In the genomic region with DNA sequence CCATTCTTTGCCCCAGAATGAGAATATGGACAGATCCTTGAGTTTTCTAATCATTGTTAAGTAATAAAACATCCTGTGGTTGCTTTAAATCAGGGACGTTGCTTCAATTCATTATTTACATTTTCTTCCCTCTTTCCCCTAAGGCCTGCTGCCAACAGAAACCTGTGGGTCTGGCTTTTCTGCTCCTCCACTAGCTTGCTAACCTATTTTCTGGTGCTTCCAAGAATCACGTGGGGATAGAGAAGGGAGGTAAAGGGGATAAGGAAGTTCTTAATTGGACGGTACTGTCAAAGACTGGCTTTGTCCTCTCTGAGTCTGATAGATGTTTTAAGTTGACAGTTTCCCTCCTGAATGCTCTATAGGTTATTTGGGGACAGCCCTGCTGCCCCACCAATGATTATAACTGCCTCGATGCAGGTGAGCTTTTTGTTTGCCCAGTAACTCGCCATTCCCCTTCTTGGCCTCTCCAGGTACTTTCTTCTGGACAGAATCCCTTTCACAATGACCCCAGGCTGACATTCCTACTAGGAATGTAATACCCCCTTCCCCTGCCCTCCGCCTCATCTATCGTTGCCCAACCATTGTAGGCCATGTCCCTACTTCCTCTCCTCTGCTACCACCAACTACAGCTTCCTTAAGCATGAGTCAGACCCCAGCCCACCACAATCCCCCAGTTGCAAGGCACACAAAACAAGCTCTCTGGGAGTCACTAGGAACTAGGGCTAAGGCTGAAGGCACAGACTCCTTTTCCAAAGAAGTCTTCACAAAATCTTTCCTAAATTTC, we compare ENCODE assay signal across 11 cellular contexts. TPM values are rescaled to one million over a fixed set of nuclear protein-coding genes. Genes with fewer than 3 reads are reported as not detected.
DNase-seq lines count a peak whose midpoint lies in the region; ATAC-seq and TF ChIP-seq lines count a peak whose summit lies in the region.
"Had no signal": no experiment of that assay in that cellular context is flagged by ENCODE, and none has a peak within 500 bp of the region (broad histone marks: within the 10 kb centered on the region; RNA-seq: fewer than 3 reads in every experiment).

No MANE protein-coding gene starts in this region.

- peaks cover 44% of the 10 kb centered on the region for H3K4me1 Mint-ChIP-seq in Caco-2 (ENCODE audit: low read depth, unreplicated experiment)

- no TSS peak for BruUV-seq in Caco-2 (replicated peaks; lab: Mats Ljungman, UMichigan)

- no peak for TF ChIP-seq EP300 in transverse colon (IDR thresholded peaks at IDR 0.05; ENCODE audit: low read depth)

- no peak overlapping the region for H2BK120ac ChIP-seq in mesendoderm (ENCODE audit: low read depth, low read length)

- no peak overlapping the region for H2BK15ac ChIP-seq in mesendoderm (replicated peaks; ENCODE audit: low read depth)

- H4K8ac ChIP-seq in mesendoderm (ENCODE audit: low read depth, low read length): no peak overlapping the region

- H3K27me3 ChIP-seq in Caco-2 (replicated peaks; ENCODE audit: control insufficient read depth, insufficient read depth, low read length) (no peaks in the 10 kb centered on the region), NT2/D1 (ENCODE audit: insufficient read depth, insufficient read length) (no peaks in the 10 kb centered on the region), breast epithelium (no peaks in the 10 kb centered on the region), mesendoderm (ENCODE audit: insufficient read depth, low read length, poor library complexity) (no peaks in the 10 kb centered on the region), transverse colon (no peaks in the 10 kb centered on the region)

- TF ChIP-seq POLR2A in breast epithelium (IDR thresholded peaks at IDR 0.05) (no peak), transverse colon (IDR thresholded peaks at IDR 0.05) (no peak)

- H3K4me2 ChIP-seq in mesendoderm (ENCODE audit: low read length): no peak overlapping the region

- H3K79me1 ChIP-seq in mesendoderm (ENCODE audit: low read length): no peaks in the 10 kb centered on the region

- H3K18ac ChIP-seq in mesendoderm (ENCODE audit: low read length): no peak overlapping the region

- no peak overlapping the region for H2BK5ac ChIP-seq in mesendoderm (ENCODE audit: low read length)

- no peaks in the 10 kb centered on the region for H3K9me3 ChIP-seq in Caco-2
- no peaks in the 10 kb centered on the region for H3K9me3 ChIP-seq in NT2/D1 (ENCODE audit: insufficient read depth, low read length)
- H3K9me3 ChIP-seq in breast epithelium: no peaks in the 10 kb centered on the region
- H3K9me3 ChIP-seq in transverse colon: no peaks in the 10 kb centered on the region

- H3K36me3 ChIP-seq in Caco-2 (ENCODE audit: control insufficient read depth, insufficient read depth, low read length): no peaks in the 10 kb centered on the region
- no peaks in the 10 kb centered on the region for H3K36me3 ChIP-seq in NT2/D1 (ENCODE audit: insufficient read depth, insufficient read length, low read length)
- H3K36me3 ChIP-seq in breast epithelium: no peaks in the 10 kb centered on the region
- H3K36me3 ChIP-seq in mesendoderm (ENCODE audit: control insufficient read depth, insufficient read depth, low read length): no peaks in the 10 kb centered on the region
- no peaks in the 10 kb centered on the region for H3K36me3 ChIP-seq in transverse colon

- no peak overlapping the region for H3K23ac ChIP-seq in mesendoderm (ENCODE audit: low read length)

- H4K5ac ChIP-seq in mesendoderm (ENCODE audit: low read length): no peak overlapping the region

- WGBS in mesendoderm (ENCODE audit: extremely low coverage, insufficient coverage, low lambda C conversion rate): no CpG with 5 or more reads among the region's 7 CpGs
- WGBS in transverse colon (ENCODE audit: low coverage in 1 of 2), 2 donors: 51 to 56% methylated on average over 5 to 7 of the region's 7 CpGs

- no peak overlapping the region for H3K56ac ChIP-seq in mesendoderm (ENCODE audit: low read length)

- POLR2A ChIA-PET in Caco-2 (lab: Charles Lee): interaction anchor here (0.6 to 0.8 kb wide), 2 partner anchors 16 to 104 kb away, joined by 3 to 5 read pairs; no protein-coding TSS in a partner anchor

- H2AK5ac ChIP-seq in mesendoderm (ENCODE audit: low read length): no peak overlapping the region

- no peak overlapping the region for H3K4ac ChIP-seq in mesendoderm (ENCODE audit: low read depth, low read length)

- intact Hi-C loops in Caco-2 (cut with micrococcal nuclease; ENCODE audit: unreplicated experiment): loop anchor here (1.0 kb wide), 1 partner anchor 44 kb away; no protein-coding TSS in a partner anchor
- intact Hi-C loops in breast epithelium (cut with DNase I; ENCODE audit: low total_unique reads): no loop called here
- intact Hi-C loops in transverse colon (cut with DNase I; ENCODE audit: low total_unique reads): no loop called here

- no peak for ATAC-seq in GM18861 (IDR thresholded peaks at IDR 0.05; ENCODE audit: unreplicated experiment)
- ATAC-seq in GM21723 (IDR thresholded peaks at IDR 0.05; ENCODE audit: unreplicated experiment): no peak

- H3K4me1 ChIP-seq in Caco-2 (peaks cover 19% of the 10 kb centered on the region), NT2/D1 (ENCODE audit: insufficient read depth, insufficient read length) (peaks cover 3% of the 10 kb centered on the region), breast epithelium (peaks cover 0 to 8% of the 10 kb centered on the region in 2 donors), mesendoderm (ENCODE audit: control insufficient read depth, low read depth, low read length) (no peaks in the 10 kb centered on the region), transverse colon (peaks cover 0 to 5% (median 5%) of the 10 kb centered on the region in 4 donors)

- CTCF ChIA-PET in Caco-2 (lab: Charles Lee): interaction anchor here (0.7 to 1.0 kb wide), 2 partner anchors 17 to 105 kb away, joined by 3 read pairs; no protein-coding TSS in a partner anchor

- DNase-seq in Caco-2 (peak in 1 of 2 experiments; percentile 40), NT2/D1 (ENCODE audit: low read depth, low spot score) (peak; percentile 38), breast epithelium (ENCODE audit: low spot score in 2 of 2) (peak in 1 of 2 donors; percentile 47), mesendoderm (peak; percentile 87), transverse colon (no peak), putamen (ENCODE audit: low spot score) (no peak)
- DNase-seq: activated CD4-positive, alpha-beta T cell treated with anti-CD3 and anti-CD28 coated beads for 48 hours; DMS79 had no signal

- no peaks in the 10 kb centered on the region for H3K36me3 Mint-ChIP-seq in Caco-2 (ENCODE audit: insufficient read depth, unreplicated experiment)

- H3K9me3 Mint-ChIP-seq in Caco-2 (ENCODE audit: unreplicated experiment): peaks cover 15% of the 10 kb centered on the region

- no peaks in the 10 kb centered on the region for H3K27me3 Mint-ChIP-seq in Caco-2 (ENCODE audit: insufficient read depth, unreplicated experiment)

- peak overlapping the region; percentile 73 to 76 for H3K27ac ChIP-seq in breast epithelium
- H3K27ac ChIP-seq in mesendoderm (ENCODE audit: low read depth, low read length): no peak overlapping the region
- H3K27ac ChIP-seq in transverse colon: no peak overlapping the region

- in situ Hi-C loops in transverse colon (cut with MboI; ENCODE audit: low pct_ligation_motif_present in 1 of 4, low pct_unique_long_range_greater_than_20kb in 1 of 4, low sequenced_read_pairs in 3 of 4): no loop called here

- H3K4me3 ChIP-seq in Caco-2 (ENCODE audit: low read depth, low read length) (no peak overlapping the region), NT2/D1 (ENCODE audit: insufficient read length, low read depth) (no peak overlapping the region), breast epithelium (no peak overlapping the region), mesendoderm (ENCODE audit: low read length) (no peak overlapping the region), transverse colon (no peak overlapping the region)
- H3K4me3 ChIP-seq: skin epidermis had no signal

- no peak overlapping the region for H3K4me3 Mint-ChIP-seq in Caco-2 (ENCODE audit: unreplicated experiment)

- TF ChIP-seq CTCF in Caco-2 (IDR thresholded peaks at IDR 0.05; ENCODE audit: insufficient read depth in 1 of 2, low read depth in 1 of 2, low read length in 1 of 2, severe bottlenecking in 1 of 2, unreplicated experiment in 1 of 2): no peak
- TF ChIP-seq CTCF in breast epithelium (IDR thresholded peaks at IDR 0.05): no peak
- no peak for TF ChIP-seq CTCF in transverse colon (IDR thresholded peaks at IDR 0.05)

- no peak overlapping the region for H3K9ac ChIP-seq in NT2/D1 (ENCODE audit: insufficient read length, low read depth)
- H3K9ac ChIP-seq in mesendoderm (ENCODE audit: low read length): no peak overlapping the region

- H3K27ac Mint-ChIP-seq in Caco-2 (ENCODE audit: unreplicated experiment): peak overlapping the region; percentile 65

- H3K79me2 ChIP-seq in mesendoderm (ENCODE audit: control insufficient read depth, insufficient read depth, low read length): no peaks in the 10 kb centered on the region

RNA-seq across cellular contexts. Expression of a gene that starts 19.9 kb away (rescaled TPM):
- total RNA-seq in Caco-2 (2022) (21.4 and 25.1 TPM in 2 replicates), breast epithelium (10 to 100 TPM; 36.4 to 71.7 (median 49.9) TPM), transverse colon (10 to 100 TPM; 23.6 to 67.7 (median 36.5) TPM)
- polyA plus RNA-seq in mesendoderm (2013, experiment 1 of 2): 2.4 TPM
- 2.4 TPM for polyA plus RNA-seq in mesendoderm (2013, experiment 2 of 2)

Comparison
In these comparisons a context has a peak if more than half of its experiments do, and no peak if none do; other contexts are left out.
1. DNase-seq: peak in NT2/D1 (single experiment) and mesendoderm (single experiment); none in transverse colon (single experiment) and putamen (single experiment).
2. H3K27ac ChIP-seq: peak in breast epithelium (2 of 2); none in mesendoderm (single experiment) and transverse colon (0 of 4).